ENCODE assay signal across 21 cellular contexts in genomic region chr7:80414331-80414730, GRCh38.
"Had no signal": no experiment of that assay in that cellular context is flagged by ENCODE, and none has a peak within 500 bp of the region (broad histone marks: within the 10 kb centered on the region; RNA-seq: fewer than 3 reads in every experiment).

No MANE protein-coding gene starts in this region.

- H3K9me3 ChIP-seq: gastrocnemius medialis, mucosa of descending colon, prostate gland, right atrium auricular region, stomach, thyroid gland, upper lobe of left lung, uterus had no signal

- H3K36me3 ChIP-seq: gastrocnemius medialis, neural progenitor cell, prostate gland, right atrium auricular region, stomach, thyroid gland, upper lobe of left lung, uterus had no signal

- H3K27ac ChIP-seq: gastrocnemius medialis, neural progenitor cell, prostate gland, right atrium auricular region, stomach, thyroid gland, upper lobe of left lung, uterus had no signal

- H3K4me2 ChIP-seq: neural progenitor cell had no signal

- DNase-seq: cortex of kidney; effector memory CD8-positive, alpha-beta T cell; foreskin fibroblast; gastrocnemius medialis; head of caudate nucleus; kidney; mesenchymal stem cell; mucosa of descending colon; naive thymus-derived CD4-positive, alpha-beta T cell; nucleus accumbens; stimulated activated CD4-positive, alpha-beta T cell treated with anti-CD3 and anti-CD28 coated beads, Interleukin-2, amount 100 ng/mL, for 24 hours; stimulated activated CD4-positive, alpha-beta T cell treated with anti-CD3 and anti-CD28 coated beads, Interleukin-4, amount 100 ng/mL, for 24 hours; stimulated activated naive CD4-positive, alpha-beta T cell treated with Interleukin-2 at 50 U/mL for 16 hours; stomach; thyroid gland; upper lobe of left lung; uterus had no signal

- H3K9ac ChIP-seq: neural progenitor cell had no signal

- H2AFZ ChIP-seq: neural progenitor cell had no signal

- H3K4me1 ChIP-seq: gastrocnemius medialis, prostate gland, right atrium auricular region, stomach, thyroid gland, upper lobe of left lung, uterus had no signal

- H3K27me3 ChIP-seq: gastrocnemius medialis, neural progenitor cell, right atrium auricular region, stomach, thyroid gland, upper lobe of left lung, uterus had no signal

- H3K4me3 ChIP-seq: gastrocnemius medialis, lung, mucosa of descending colon, neural progenitor cell, prostate gland, right atrium auricular region, stomach, thyroid gland, upper lobe of left lung, uterus had no signal
